In the genomic region with DNA sequence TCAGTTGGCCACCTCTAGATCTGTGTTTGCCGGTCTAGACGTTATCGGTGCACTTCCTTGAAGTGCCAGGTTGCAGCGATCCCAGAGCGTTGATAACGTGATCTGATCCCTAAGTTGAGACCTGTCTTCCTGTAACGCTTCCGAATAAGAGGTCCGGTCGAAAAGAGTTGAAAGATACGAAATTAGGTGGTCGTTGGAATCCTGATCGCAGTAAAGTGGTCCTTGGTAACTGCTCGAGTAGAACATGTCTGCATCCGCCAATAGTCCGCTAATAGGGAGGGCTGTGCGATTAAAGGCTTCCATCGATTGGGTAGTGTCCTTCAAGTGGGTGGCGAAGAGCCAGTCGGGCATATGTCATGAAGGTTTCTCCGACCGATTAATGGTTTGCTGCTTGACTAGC, we compare ENCODE assay signal across 11 cellular contexts. TPM values are rescaled to one million over a fixed set of nuclear protein-coding genes. Genes with fewer than 3 reads are reported as not detected.
DNase-seq lines count a peak whose midpoint lies in the region; ATAC-seq and TF ChIP-seq lines count a peak whose summit lies in the region.
"Had no signal": no experiment of that assay in that cellular context is flagged by ENCODE, and none has a peak within 500 bp of the region (broad histone marks: within the 10 kb centered on the region; RNA-seq: fewer than 3 reads in every experiment).

No MANE protein-coding gene starts in this region.

- H3K9ac ChIP-seq in DND-41 (ENCODE audit: low read depth, low read length) (no peak overlapping the region), SK-N-MC (ENCODE audit: insufficient read length) (no peak overlapping the region), endocrine pancreas (ENCODE audit: control insufficient read depth, insufficient read depth, low read length) (no peak overlapping the region)

- H3K9me3 ChIP-seq in DND-41 (ENCODE audit: insufficient read depth, low read length, severe bottlenecking): no peaks in the 10 kb centered on the region
- H3K9me3 ChIP-seq in SK-N-MC (ENCODE audit: low read depth, low read length): no peaks in the 10 kb centered on the region
- H3K9me3 ChIP-seq in endocrine pancreas (ENCODE audit: control insufficient read depth, low read length): no peaks in the 10 kb centered on the region
- H3K9me3 ChIP-seq in osteoblast (ENCODE audit: low read depth, low read length): no peaks in the 10 kb centered on the region
- no peaks in the 10 kb centered on the region for H3K9me3 ChIP-seq in testis

- peak overlapping the region; percentile 48 for H3K4me2 ChIP-seq in DND-41 (ENCODE audit: insufficient read depth, low read length)
- H3K4me2 ChIP-seq in osteoblast (ENCODE audit: insufficient read depth, low read length): peak overlapping the region; percentile 27

- H3K4me1 ChIP-seq in DND-41 (ENCODE audit: insufficient read depth, low read length): peaks cover 43% of the 10 kb centered on the region
- peaks cover 17% of the 10 kb centered on the region for H3K4me1 ChIP-seq in endocrine pancreas (ENCODE audit: control insufficient read depth, insufficient read depth, low read length)
- H3K4me1 ChIP-seq in osteoblast (ENCODE audit: insufficient read depth, low read length): peaks cover 20% of the 10 kb centered on the region
- H3K4me1 ChIP-seq in testis: peaks cover 24% of the 10 kb centered on the region

- H3K4me3 ChIP-seq in DND-41 (ENCODE audit: low read depth in 1 of 2, low read length in 2 of 2): peak overlapping the region in 1 of 2 experiments; percentile 15; a peak in 2 of 4 replicates
- H3K4me3 ChIP-seq in SK-N-MC: peak overlapping the region; percentile 33; the same call in 1 of the 2 replicates
- peak overlapping the region; percentile 97 for H3K4me3 ChIP-seq in endocrine pancreas (ENCODE audit: control insufficient read depth, insufficient read depth, low read length)
- no peak overlapping the region for H3K4me3 ChIP-seq in osteoblast (ENCODE audit: insufficient read depth, low read length)
- H3K4me3 ChIP-seq in testis: no peak overlapping the region

- 69 to 78% methylated on average over 22 of the region's 22 CpGs for WGBS in testis, 2 donors

- no peak overlapping the region for H2AFZ ChIP-seq in DND-41 (ENCODE audit: low read depth, low read length)
- H2AFZ ChIP-seq in osteoblast (ENCODE audit: low read length): no peak overlapping the region

- H3K27me3 ChIP-seq in DND-41 (ENCODE audit: insufficient read depth, low read length, poor library complexity): no peaks in the 10 kb centered on the region
- H3K27me3 ChIP-seq in endocrine pancreas (ENCODE audit: control insufficient read depth, insufficient read depth, low read length): no peaks in the 10 kb centered on the region
- no peaks in the 10 kb centered on the region for H3K27me3 ChIP-seq in osteoblast (ENCODE audit: insufficient read depth, low read length)
- H3K27me3 ChIP-seq in testis: no peaks in the 10 kb centered on the region

- peaks cover 43% of the 10 kb centered on the region for H3K79me2 ChIP-seq in DND-41 (ENCODE audit: insufficient read depth, low read length)
- H3K79me2 ChIP-seq in osteoblast (ENCODE audit: insufficient read depth, low read length): peaks cover 49% of the 10 kb centered on the region

- ATAC-seq in DND-41 (ENCODE audit: insufficient read depth, low read depth) (no peak), HG02763 (IDR thresholded peaks at IDR 0.05; ENCODE audit: unreplicated experiment) (no peak), GM18519 (IDR thresholded peaks at IDR 0.05; ENCODE audit: low FRiP score, unreplicated experiment) (no peak)

- no peak for DNase-seq in DND-41
- DNase-seq in SK-N-MC (ENCODE audit: low read depth, low spot score): no peak
- no peak for DNase-seq in osteoblast (ENCODE audit: insufficient read length, low spot score, missing footprints)
- no peak for DNase-seq in nucleus accumbens (lab: John Stamatoyannopoulos, UW)
- no peak for DNase-seq in testis
- DNase-seq: effector CD8-positive, alpha-beta T cell; NCI-H69 had no signal

- H3K27ac ChIP-seq in DND-41 (ENCODE audit: low read length): no peak overlapping the region
- H3K27ac ChIP-seq in SK-N-MC: no peak overlapping the region
- no peak overlapping the region for H3K27ac ChIP-seq in osteoblast (ENCODE audit: low read depth, low read length)
- no peak overlapping the region for H3K27ac ChIP-seq in testis

- TF ChIP-seq CTCF in DND-41 (IDR thresholded peaks at IDR 0.05; ENCODE audit: borderline replicate concordance, extremely low read depth, low read length, poor library complexity, severe bottlenecking) (no peak), osteoblast (IDR thresholded peaks at IDR 0.05; ENCODE audit: extremely low read depth, low read depth, low read length) (no peak), testis (IDR thresholded peaks at IDR 0.05) (no peak)

- H3K36me3 ChIP-seq in DND-41 (ENCODE audit: insufficient read depth, low read length) (peaks cover 74% of the 10 kb centered on the region), SK-N-MC (ENCODE audit: insufficient read depth, low read length) (peaks cover 70% of the 10 kb centered on the region), endocrine pancreas (ENCODE audit: control insufficient read depth, insufficient read depth, low read length) (peaks cover 12% of the 10 kb centered on the region), osteoblast (ENCODE audit: insufficient read depth, low read length) (peaks cover 69% of the 10 kb centered on the region), testis (ENCODE audit: low read depth, missing control alignments) (peaks cover 3% of the 10 kb centered on the region)

- intact Hi-C loops in testis (cut with DNase I; ENCODE audit: low total_unique reads): no loop called here

- TF ChIP-seq POLR2A in testis (IDR thresholded peaks at IDR 0.05): no peak

- H4K20me1 ChIP-seq in DND-41 (ENCODE audit: insufficient read depth, low read length): peaks cover 36% of the 10 kb centered on the region
- H4K20me1 ChIP-seq in osteoblast (ENCODE audit: insufficient read depth, low read length): peaks cover 42% of the 10 kb centered on the region

RNA-seq across cellular contexts. Expression of a gene that starts 2.7 kb away (rescaled TPM):
- total RNA-seq in osteoblast (157 TPM in 2 replicates), testis (100 to 1,000 TPM; 500 to 530 TPM)
- 341 TPM for polyA plus RNA-seq in testis (ENCODE audit: insufficient read depth, low read depth, low replicate concordance)

RNA-seq across cellular contexts. Expression of a gene that starts 27.4 kb away (rescaled TPM):
- not detected in 2 replicates for total RNA-seq in osteoblast
- not detected for total RNA-seq in testis
- polyA plus RNA-seq in testis (ENCODE audit: insufficient read depth, low read depth, low replicate concordance): 0.30 TPM
- total RNA-seq: posterior vena cava had no signal

Comparison
In these comparisons a context has a peak if more than half of its experiments do, and no peak if none do; other contexts are left out.
1. H3K4me3 ChIP-seq: peak in SK-N-MC (single experiment) and endocrine pancreas (single experiment); none in osteoblast (single experiment) and testis (0 of 2).